26 cellular contexts compared by ENCODE assay signal in the genomic region with DNA sequence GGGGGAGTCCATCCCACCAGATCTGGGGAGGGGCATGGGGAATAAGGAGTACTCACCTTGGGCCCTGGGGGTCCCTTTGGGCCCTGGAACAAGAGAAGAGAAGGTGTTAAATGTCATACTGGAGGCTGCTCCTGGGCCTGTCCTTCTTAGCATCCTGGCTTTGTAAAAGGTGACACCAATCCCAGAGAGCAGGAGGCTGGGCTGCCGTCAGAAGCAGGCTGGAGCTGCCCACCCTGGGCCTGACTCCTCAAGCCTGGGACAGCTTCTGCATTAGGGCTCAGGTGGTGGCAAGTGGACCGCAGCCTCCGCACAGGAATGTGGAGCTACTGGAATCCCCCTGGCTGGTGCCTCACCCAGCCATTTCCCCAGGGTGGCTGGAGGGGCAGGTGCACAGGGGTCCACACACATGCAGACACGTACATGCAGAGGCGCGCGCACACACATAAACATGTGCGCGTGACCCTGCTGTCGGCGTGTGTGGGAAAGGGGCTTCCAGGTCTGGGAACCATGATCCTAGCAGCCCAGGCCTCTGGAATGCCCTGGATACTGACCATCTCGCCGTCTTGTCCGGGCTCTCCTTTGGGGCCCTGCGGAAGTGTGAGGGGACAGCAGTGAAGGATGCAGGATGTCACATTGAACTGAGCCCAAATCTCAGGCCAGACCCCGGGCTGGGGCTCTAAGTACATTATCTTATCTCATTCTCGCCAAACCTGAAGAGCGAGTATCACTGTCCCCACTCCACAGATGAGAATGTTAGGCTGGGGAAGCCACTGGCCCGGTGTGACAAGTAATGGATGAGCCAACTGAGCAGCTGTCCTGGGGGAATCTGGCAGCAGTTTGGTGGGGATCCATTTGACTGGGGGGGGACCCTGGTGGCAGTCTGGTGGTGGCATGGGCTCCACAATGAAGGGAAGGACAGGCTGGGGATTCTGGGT. TPM values are rescaled to one million over a fixed set of nuclear protein-coding genes. Genes with fewer than 3 reads are reported as not detected.
DNase-seq lines count a peak whose midpoint lies in the region; ATAC-seq, FAIRE-seq and TF ChIP-seq lines count a peak whose summit lies in the region.
"Had no signal": no experiment of that assay in that cellular context is flagged by ENCODE, and none has a peak within 500 bp of the region (broad histone marks: within the 10 kb centered on the region; RNA-seq: fewer than 3 reads in every experiment).

No MANE protein-coding gene starts in this region.

- TF ChIP-seq CTCF in RWPE2 (IDR thresholded peaks at IDR 0.05; ENCODE audit: poor library complexity, severe bottlenecking) (no peak), type B pancreatic cell (conservative IDR thresholded peaks at IDR 0.05) (no peak)

- no CpG with 5 or more reads among the region's 19 CpGs for WGBS in mesendoderm (ENCODE audit: extremely low coverage, insufficient coverage, low lambda C conversion rate)

- no peak overlapping the region for H2BK15ac ChIP-seq in mesendoderm (replicated peaks; ENCODE audit: low read depth)

- H2BK120ac ChIP-seq in mesendoderm (ENCODE audit: low read depth, low read length), result no peak overlapping the region

- no peak for DNase-seq in activated naive CD4-positive, alpha-beta T cell (lab: John Stamatoyannopoulos, UW)
- DNase-seq in RWPE2 (ENCODE audit: low spot score), result peak; percentile 62
- peak; percentile 47 for DNase-seq in mesendoderm
- no peak for DNase-seq in type B pancreatic cell (ENCODE audit: extremely low spot score, unreplicated experiment)
- no peak for DNase-seq in RCC 7860 (ENCODE audit: low spot score)
- DNase-seq in LoVo (ENCODE audit: low spot score), result no peak
- DNase-seq: 8988T; ACHN; BE2C; DMS53; GM23248; H7; Karpas-422; MV-4-11; NCI-H1105; NCI-H146; NCI-H1930; NCI-H2107; NCI-H524 treated with DMSO at 0.1 percent for 48 hours; NCI-H82; NK-92 treated with Interleukin-12 subunit alpha and Interleukin-12 subunit beta, amount 100 ng/mL, for 24 hours; PC-3; SHP77 had no signal

- H3K4me2 ChIP-seq in mesendoderm (ENCODE audit: low read length), result no peak overlapping the region

- no peak for ATAC-seq in RWPE2 (ENCODE audit: low read depth)
- ATAC-seq: HepG2, PC-3 had no signal

- no peak overlapping the region for H2BK5ac ChIP-seq in mesendoderm (ENCODE audit: low read length)

- no peak for FAIRE-seq in RCC 7860 (lab: Jason Lieb, UNC)
- FAIRE-seq: G401.6, HepG2 had no signal

- no peak overlapping the region for H4K8ac ChIP-seq in mesendoderm (ENCODE audit: low read depth, low read length)

- H3K4ac ChIP-seq in mesendoderm (ENCODE audit: low read depth, low read length), result no peak overlapping the region

- no peaks in the 10 kb centered on the region for H3K79me1 ChIP-seq in mesendoderm (ENCODE audit: low read length)

- no peak overlapping the region for H3K4me3 Mint-ChIP-seq in activated naive CD4-positive, alpha-beta T cell treated with anti-CD3 and anti-CD28 coated beads, Interleukin-2, amount 50 U/mL, for 24 hours
- H3K4me3 Mint-ChIP-seq in type B pancreatic cell, result no peak overlapping the region

- H3K4me1 Mint-ChIP-seq in activated naive CD4-positive, alpha-beta T cell treated with anti-CD3 and anti-CD28 coated beads, Interleukin-2, amount 50 U/mL, for 24 hours, result no peaks in the 10 kb centered on the region
- no peaks in the 10 kb centered on the region for H3K4me1 Mint-ChIP-seq in type B pancreatic cell (ENCODE audit: unreplicated experiment)

- no peaks in the 10 kb centered on the region for H3K79me2 ChIP-seq in mesendoderm (ENCODE audit: control insufficient read depth, insufficient read depth, low read length)

- no peak overlapping the region for H4K5ac ChIP-seq in mesendoderm (ENCODE audit: low read length)

- H3K27ac ChIP-seq in RWPE2 (ENCODE audit: poor library complexity, severe bottlenecking), result no peak overlapping the region
- no peak overlapping the region for H3K27ac ChIP-seq in mesendoderm (ENCODE audit: low read depth, low read length)
- H3K27ac ChIP-seq: GM23248 had no signal

- no peak overlapping the region for H3K18ac ChIP-seq in mesendoderm (ENCODE audit: low read length)

- no peaks in the 10 kb centered on the region for H3K27me3 Mint-ChIP-seq in activated naive CD4-positive, alpha-beta T cell treated with anti-CD3 and anti-CD28 coated beads, Interleukin-2, amount 50 U/mL, for 24 hours
- no peaks in the 10 kb centered on the region for H3K27me3 Mint-ChIP-seq in type B pancreatic cell

- H3K36me3 ChIP-seq in RWPE2 (ENCODE audit: low read depth), result no peaks in the 10 kb centered on the region
- no peaks in the 10 kb centered on the region for H3K36me3 ChIP-seq in mesendoderm (ENCODE audit: control insufficient read depth, insufficient read depth, low read length)
- H3K36me3 ChIP-seq: BE2C had no signal

- H2AK5ac ChIP-seq in mesendoderm (ENCODE audit: low read length), result no peak overlapping the region

- H3K4me1 ChIP-seq in RWPE2 (ENCODE audit: insufficient read depth, poor library complexity, severe bottlenecking) (no peaks in the 10 kb centered on the region), mesendoderm (ENCODE audit: control insufficient read depth, low read depth, low read length) (no peaks in the 10 kb centered on the region)
- H3K4me1 ChIP-seq: BE2C had no signal

- no peak overlapping the region for H3K23ac ChIP-seq in mesendoderm (ENCODE audit: low read length)

- H3K56ac ChIP-seq in mesendoderm (ENCODE audit: low read length), result no peak overlapping the region

- H3K4me3 ChIP-seq in RWPE2 (ENCODE audit: severe bottlenecking) (no peak overlapping the region), mesendoderm (ENCODE audit: low read length) (no peak overlapping the region)
- H3K4me3 ChIP-seq: GM23248 had no signal

- H3K9me3 Mint-ChIP-seq in activated naive CD4-positive, alpha-beta T cell treated with anti-CD3 and anti-CD28 coated beads, Interleukin-2, amount 50 U/mL, for 24 hours, result no peaks in the 10 kb centered on the region
- peaks cover 5% of the 10 kb centered on the region for H3K9me3 Mint-ChIP-seq in type B pancreatic cell

- H3K27me3 ChIP-seq in RWPE2 (ENCODE audit: insufficient read depth, poor library complexity, severe bottlenecking) (no peaks in the 10 kb centered on the region), mesendoderm (ENCODE audit: insufficient read depth, low read length, poor library complexity) (no peaks in the 10 kb centered on the region)
- H3K27me3 ChIP-seq: BE2C had no signal

- no peak overlapping the region for H3K9ac ChIP-seq in mesendoderm (ENCODE audit: low read length)
- H3K9ac ChIP-seq: GM23248 had no signal

- H3K9me3 ChIP-seq in RWPE2 (ENCODE audit: severe bottlenecking), result no peaks in the 10 kb centered on the region
- H3K9me3 ChIP-seq: BE2C had no signal

- H3K27ac Mint-ChIP-seq in activated naive CD4-positive, alpha-beta T cell treated with anti-CD3 and anti-CD28 coated beads, Interleukin-2, amount 50 U/mL, for 24 hours, result peak overlapping the region; percentile 46
- peak overlapping the region; percentile 29 for H3K27ac Mint-ChIP-seq in type B pancreatic cell

- H3K36me3 Mint-ChIP-seq in activated naive CD4-positive, alpha-beta T cell treated with anti-CD3 and anti-CD28 coated beads, Interleukin-2, amount 50 U/mL, for 24 hours, result no peaks in the 10 kb centered on the region
- no peaks in the 10 kb centered on the region for H3K36me3 Mint-ChIP-seq in type B pancreatic cell

RNA-seq across cellular contexts. Expression of a gene that starts 29.3 kb away (rescaled TPM):
- 8.1 TPM for polyA plus RNA-seq in mesendoderm (2013, experiment 1 of 2)
- 6.6 TPM for polyA plus RNA-seq in mesendoderm (2013, experiment 2 of 2)
- total RNA-seq in type B pancreatic cell (ENCODE audit: low replicate concordance), result 52.7 and 76.2 TPM in 2 replicates

RNA-seq across cellular contexts. Expression of a gene that starts 57.6 kb away (rescaled TPM):
- polyA plus RNA-seq in mesendoderm (2013, experiment 1 of 2), result 447 TPM
- polyA plus RNA-seq in mesendoderm (2013, experiment 2 of 2), result 445 TPM
- 174 and 245 TPM in 2 replicates for total RNA-seq in type B pancreatic cell (ENCODE audit: low replicate concordance)

Comparison
In these comparisons a context has a peak if more than half of its experiments do, and no peak if none do; other contexts are left out.
1. DNase-seq: peak in RWPE2 (single experiment) and mesendoderm (single experiment); none in activated naive CD4-positive, alpha-beta T cell (0 of 4), type B pancreatic cell (single experiment), RCC 7860 (single experiment) and LoVo (single experiment).